6 cellular contexts compared by ENCODE assay signal in genomic region chr19:38360839-38361631, GRCh38. TPM values are rescaled to one million over a fixed set of nuclear protein-coding genes. Genes with fewer than 3 reads are reported as not detected.
DNase-seq lines count a peak whose midpoint lies in the region; ATAC-seq and TF ChIP-seq lines count a peak whose summit lies in the region.

No MANE protein-coding gene starts in this region.

- H3K4me3 Mint-ChIP-seq in CD14-positive monocyte (peak overlapping the region; percentile 86 to 92), WTC11 (peak overlapping the region; percentile 86)

- H3K27me3 Mint-ChIP-seq in CD14-positive monocyte (ENCODE audit: low read depth in 3 of 3), result peaks cover 36 to 60% (median 40%) of the 10 kb centered on the region in 3 donors
- H3K27me3 Mint-ChIP-seq in WTC11 (ENCODE audit: low read depth), result peaks cover 68% of the 10 kb centered on the region

- CTCF ChIA-PET in WTC11 (lab: Charles Lee), result interaction anchor here (0.9 to 2.9 kb wide), 12 partner anchors 10 to 218 kb away, joined by 3 to 19 read pairs (median 4); partner anchors contain the start of genes CATSPERG, FAM98C, GGN and PSMD8

- POLR2A ChIA-PET in WTC11 (lab: Charles Lee), result interaction anchor here (1.1 to 2.7 kb wide), 4 partner anchors 13 to 56 kb away, joined by 3 to 16 read pairs (median 5); partner anchors contain the start of genes GGN and PSMD8

- TF ChIP-seq CTCF in CD14-positive monocyte (IDR thresholded peaks at IDR 0.05) (no peak), WTC11 (IDR thresholded peaks at IDR 0.05) (no peak), right lobe of liver (IDR thresholded peaks at IDR 0.05) (no peak)

- H3K36me3 Mint-ChIP-seq in CD14-positive monocyte (peaks cover 0 to 3% of the 10 kb centered on the region in 2 donors), WTC11 (no peaks in the 10 kb centered on the region)

- peaks cover 24% of the 10 kb centered on the region for H3K4me1 Mint-ChIP-seq in CD14-positive monocyte
- peaks cover 10% of the 10 kb centered on the region for H3K4me1 Mint-ChIP-seq in WTC11

- no peak for DNase-seq in CD14-positive monocyte (ENCODE audit: low spot score)
- no peak for DNase-seq in WTC11 (ENCODE audit: low spot score)
- DNase-seq in right lobe of liver, result no peak
- no peak for DNase-seq in NCI-H526 (lab: John Stamatoyannopoulos, UW)
- no peak for DNase-seq in NOMO-1 treated with dmso at 0.1 percent for 144 hours (lab: John Stamatoyannopoulos, UW; ENCODE audit: unreplicated experiment)

- H3K27ac Mint-ChIP-seq in CD14-positive monocyte (peak overlapping the region in 2 of 7 donors; percentile 18 to 31), WTC11 (no peak overlapping the region)

- TF ChIP-seq POLR2A in right lobe of liver (IDR thresholded peaks at IDR 0.05), result no peak

- H3K27me3 ChIP-seq in right lobe of liver, result peaks cover 0 to 11% of the 10 kb centered on the region in 2 donors

- peak overlapping the region in 2 of 3 donors; percentile 46 to 52 for H3K4me3 ChIP-seq in right lobe of liver

- ATAC-seq in WTC11 (no peak), right lobe of liver (peak in 1 of 4 donors; percentile 24), GM21528 (IDR thresholded peaks at IDR 0.05; ENCODE audit: low FRiP score, unreplicated experiment) (no peak)

- H3K27ac ChIP-seq in right lobe of liver, result no peak overlapping the region

- peaks cover 0 to 9% (median 0%) of the 10 kb centered on the region in 4 donors for H3K4me1 ChIP-seq in right lobe of liver

- 19% methylated on average over 17 of the region's 23 CpGs for WGBS in right lobe of liver (ENCODE audit: insufficient coverage, low coverage, low lambda C conversion rate, missing lambda C conversion rate)

- H3K9me3 ChIP-seq in right lobe of liver, result no peaks in the 10 kb centered on the region

- intact Hi-C loops in CD14-positive monocyte (cut with micrococcal nuclease) (no loop called here), right lobe of liver (cut with DNase I) (no loop called here)

- H3K9me3 Mint-ChIP-seq in CD14-positive monocyte (peaks cover 0 to 13% (median 7%) of the 10 kb centered on the region in 7 donors), WTC11 (no peaks in the 10 kb centered on the region)

- no peaks in the 10 kb centered on the region for H3K36me3 ChIP-seq in right lobe of liver

TF ChIP-seq in WTC11, 78 proteins besides CTCF, POLR2A, EP300 and RAD21:
- TF ChIP-seq PRDM15 (CRISPR knock-in tag; IDR thresholded peaks at IDR 0.05) (peak; percentile 42), ZNF263 (CRISPR knock-in tag; IDR thresholded peaks at IDR 0.05; ENCODE audit: low read depth) (peak; percentile 86; the same call in 1 of the 2 replicates), ZNF423 (CRISPR knock-in tag; IDR thresholded peaks at IDR 0.05) (no peak), SMAD4 (CRISPR knock-in tag; IDR thresholded peaks at IDR 0.05) (no peak), ZNF396 (CRISPR knock-in tag; IDR thresholded peaks at IDR 0.05; ENCODE audit: borderline replicate concordance) (no peak), ARID4B (CRISPR knock-in tag; IDR thresholded peaks at IDR 0.05; ENCODE audit: borderline replicate concordance) (no peak), ELF4 (CRISPR knock-in tag; IDR thresholded peaks at IDR 0.05; ENCODE audit: low read depth) (no peak), SMAD3 (CRISPR knock-in tag; IDR thresholded peaks at IDR 0.05; ENCODE audit: borderline replicate concordance) (no peak), CREB1 (CRISPR knock-in tag; IDR thresholded peaks at IDR 0.05) (no peak), FOXP1 (CRISPR knock-in tag; IDR thresholded peaks at IDR 0.05; ENCODE audit: borderline replicate concordance) (no peak), MAX (CRISPR knock-in tag; IDR thresholded peaks at IDR 0.05) (peak; percentile 9; the same call in 1 of the 2 replicates), CREM (CRISPR knock-in tag; IDR thresholded peaks at IDR 0.05) (no peak), GTF2I (CRISPR knock-in tag; conservative IDR thresholded peaks at IDR 0.05) (no peak), NFE2L1 (CRISPR knock-in tag; IDR thresholded peaks at IDR 0.05) (no peak)

RNA-seq across cellular contexts. Expression of gene PSMD8, which starts 13.3 kb away (rescaled TPM):
- polyA plus RNA-seq in CD14-positive monocyte, result 100 to 1,000 TPM; 179 to 207 TPM
- total RNA-seq in WTC11 (2021) (156 to 167 TPM (median 160 TPM) in 3 replicates), right lobe of liver (100 to 1,000 TPM in 2 of 6 experiments, 10 to 100 TPM in 4; 69.2 to 181 (median 75.2) TPM)

RNA-seq across cellular contexts. Expression of gene CATSPERG, which starts 25.4 kb away (rescaled TPM):
- polyA plus RNA-seq in CD14-positive monocyte, result 1 to 10 TPM; 3.9 to 4.6 TPM
- 4.6 to 8.7 TPM (median 6.3 TPM) in 3 replicates for total RNA-seq in WTC11 (2021)
- total RNA-seq in right lobe of liver, result 1 to 10 TPM in 4 of 6 experiments, under 1 TPM in 1, not detected in 1; 0.69 to 4.4 (median 2.4) TPM

RNA-seq across cellular contexts. Expression of gene GGN, which starts 26.8 kb away (rescaled TPM):
- under 1 TPM in 1 of 2 donors, not detected in 1; 0.12 TPM for polyA plus RNA-seq in CD14-positive monocyte
- total RNA-seq in WTC11 (2021), result 2.4 to 3.1 TPM (median 2.7 TPM) in 3 replicates
- total RNA-seq in right lobe of liver, result not detected

RNA-seq across cellular contexts. Expression of gene SPRED3, which starts 27.5 kb away (rescaled TPM):
- not detected for polyA plus RNA-seq in CD14-positive monocyte
- total RNA-seq in WTC11 (2021), result 5.2 to 7.3 TPM (median 7.2 TPM) in 3 replicates
- under 1 TPM in 4 of 6 experiments, not detected in 2; 0.12 to 0.37 (median 0.22) TPM for total RNA-seq in right lobe of liver

RNA-seq across cellular contexts. Expression of gene KCNK6, which starts 41.4 kb away (rescaled TPM):
- polyA plus RNA-seq in CD14-positive monocyte, result 1 to 10 TPM; 7.3 to 8.7 TPM
- total RNA-seq in WTC11 (2021) (12.9 to 18.3 TPM (median 13.2 TPM) in 3 replicates), right lobe of liver (1 to 10 TPM; 1.1 to 3.1 (median 2.2) TPM)
